Comparison of ENCODE assay signal across 23 cellular contexts in the genomic region with DNA sequence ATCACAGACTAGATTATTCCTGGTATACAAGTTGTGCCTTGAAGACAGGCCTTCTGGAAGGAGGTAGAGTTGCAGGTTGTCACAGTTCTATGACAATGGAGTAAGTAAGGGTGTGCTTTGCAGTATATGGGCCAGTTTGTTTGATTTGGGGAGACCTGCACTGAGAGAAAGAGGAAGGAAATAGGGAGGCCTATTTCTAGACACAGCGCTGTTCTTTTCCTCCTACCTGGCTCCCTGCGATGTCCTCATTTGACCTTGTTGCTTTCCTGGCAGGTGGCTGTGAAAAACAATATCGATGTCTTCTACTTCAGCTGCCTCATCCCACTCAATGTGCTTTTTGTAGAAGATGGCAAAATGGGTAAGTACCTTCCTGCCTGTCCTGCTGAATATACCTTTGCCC. TPM values are rescaled to one million over a fixed set of nuclear protein-coding genes. Genes with fewer than 3 reads are reported as not detected.
DNase-seq lines count a peak whose midpoint lies in the region; ATAC-seq and TF ChIP-seq lines count a peak whose summit lies in the region.
"Had no signal": no experiment of that assay in that cellular context is flagged by ENCODE, and none has a peak within 500 bp of the region (broad histone marks: within the 10 kb centered on the region; RNA-seq: fewer than 3 reads in every experiment).

No MANE protein-coding gene starts in this region.

- TF ChIP-seq POLR2A in gastrocnemius medialis (IDR thresholded peaks at IDR 0.05): no peak

- no peaks in the 10 kb centered on the region for H3K27me3 ChIP-seq in gastrocnemius medialis
- H3K27me3 ChIP-seq in effector memory CD4-positive, alpha-beta T cell (replicated peaks; ENCODE audit: control insufficient read depth, insufficient read depth, low read length, poor library complexity, severe bottlenecking): no peaks in the 10 kb centered on the region
- H3K27me3 ChIP-seq: right lobe of liver, vagina had no signal

- TF ChIP-seq CTCF in activated CD8-positive, alpha-beta T cell treated with anti-CD3 and anti-CD28 coated beads for 36 hours (IDR thresholded peaks at IDR 0.05): no peak
- TF ChIP-seq CTCF in brain (conservative IDR thresholded peaks at IDR 0.05) (no peak), gastrocnemius medialis (IDR thresholded peaks at IDR 0.05 in 4 of 5, conservative IDR thresholded peaks at IDR 0.05 in 1 of 5) (no peak)

- H3K4me3 ChIP-seq in gastrocnemius medialis: no peak overlapping the region
- H3K4me3 ChIP-seq in effector memory CD4-positive, alpha-beta T cell (ENCODE audit: insufficient read depth, low read depth, low read length, poor library complexity, severe bottlenecking): no peak overlapping the region
- H3K4me3 ChIP-seq: right lobe of liver, vagina had no signal

- POLR2A ChIA-PET in activated CD8-positive, alpha-beta T cell treated with anti-CD3 and anti-CD28 coated beads for 36 hours (lab: Charles Lee): no interaction called here
- POLR2A ChIA-PET in activated CD8-positive, alpha-beta T cell treated with anti-CD3 and anti-CD28 coated beads, Interleukin-2, amount 10 ng/mL, durations not matched to agents 7 days and 5 days (lab: Charles Lee): no interaction called here

- H3K4me1 ChIP-seq in gastrocnemius medialis: peaks cover 43 to 44% of the 10 kb centered on the region in 2 donors
- peaks cover 7% of the 10 kb centered on the region for H3K4me1 ChIP-seq in effector memory CD4-positive, alpha-beta T cell (ENCODE audit: control insufficient read depth, insufficient read depth, low read length, poor library complexity, severe bottlenecking)

- H3K27ac Mint-ChIP-seq in activated CD8-positive, alpha-beta T cell treated with anti-CD3 and anti-CD28 coated beads for 36 hours: peak overlapping the region; percentile 4
- no peak overlapping the region for H3K27ac Mint-ChIP-seq in activated CD8-positive, alpha-beta T cell treated with anti-CD3 and anti-CD28 coated beads, Interleukin-2, amount 10 ng/mL, durations not matched to agents 7 days and 5 days
- peak overlapping the region in 4 of 5 experiments; percentile 44 to 91 (median 64) for H3K27ac Mint-ChIP-seq in brain
- H3K27ac Mint-ChIP-seq: activated CD4-positive, alpha-beta T cell treated with anti-CD3 and anti-CD28 coated beads, Interleukin-2, amount 10 ng/mL, durations not matched to agents 24 days and 14 days; activated naive CD8-positive, alpha-beta T cell treated with anti-CD3 and anti-CD28 coated beads, Interleukin-2, amount 50 U/mL, for 24 hours had no signal

- H3K36me3 ChIP-seq in gastrocnemius medialis: peaks cover 0 to 12% of the 10 kb centered on the region in 2 donors
- H3K36me3 ChIP-seq in effector memory CD4-positive, alpha-beta T cell (ENCODE audit: control insufficient read depth, insufficient read depth, low read length): peaks cover 25% of the 10 kb centered on the region
- H3K36me3 ChIP-seq: right lobe of liver had no signal

- H3K9me3 Mint-ChIP-seq in activated CD8-positive, alpha-beta T cell treated with anti-CD3 and anti-CD28 coated beads for 36 hours: no peaks in the 10 kb centered on the region
- H3K9me3 Mint-ChIP-seq in activated CD8-positive, alpha-beta T cell treated with anti-CD3 and anti-CD28 coated beads, Interleukin-2, amount 10 ng/mL, durations not matched to agents 7 days and 5 days (ENCODE audit: insufficient read depth): no peaks in the 10 kb centered on the region
- no peaks in the 10 kb centered on the region for H3K9me3 Mint-ChIP-seq in brain
- H3K9me3 Mint-ChIP-seq: activated CD4-positive, alpha-beta T cell treated with anti-CD3 and anti-CD28 coated beads, Interleukin-2, amount 10 ng/mL, durations not matched to agents 24 days and 14 days; activated naive CD8-positive, alpha-beta T cell treated with anti-CD3 and anti-CD28 coated beads, Interleukin-2, amount 50 U/mL, for 24 hours had no signal

- H3K27me3 Mint-ChIP-seq in activated CD8-positive, alpha-beta T cell treated with anti-CD3 and anti-CD28 coated beads for 36 hours: no peaks in the 10 kb centered on the region
- no peaks in the 10 kb centered on the region for H3K27me3 Mint-ChIP-seq in activated CD8-positive, alpha-beta T cell treated with anti-CD3 and anti-CD28 coated beads, Interleukin-2, amount 10 ng/mL, durations not matched to agents 7 days and 5 days (ENCODE audit: low read depth)
- H3K27me3 Mint-ChIP-seq in brain: no peaks in the 10 kb centered on the region
- H3K27me3 Mint-ChIP-seq: activated CD4-positive, alpha-beta T cell treated with anti-CD3 and anti-CD28 coated beads, Interleukin-2, amount 10 ng/mL, durations not matched to agents 24 days and 14 days; activated naive CD8-positive, alpha-beta T cell treated with anti-CD3 and anti-CD28 coated beads, Interleukin-2, amount 50 U/mL, for 24 hours had no signal

- H3K36me3 Mint-ChIP-seq in activated CD8-positive, alpha-beta T cell treated with anti-CD3 and anti-CD28 coated beads for 36 hours (ENCODE audit: low read depth): peaks cover 22% of the 10 kb centered on the region
- peaks cover 18% of the 10 kb centered on the region for H3K36me3 Mint-ChIP-seq in activated CD8-positive, alpha-beta T cell treated with anti-CD3 and anti-CD28 coated beads, Interleukin-2, amount 10 ng/mL, durations not matched to agents 7 days and 5 days (ENCODE audit: low read depth)
- peaks cover 48% of the 10 kb centered on the region for H3K36me3 Mint-ChIP-seq in brain

- CTCF ChIA-PET in activated CD8-positive, alpha-beta T cell treated with anti-CD3 and anti-CD28 coated beads for 36 hours (lab: Charles Lee): interaction anchor here (1.2 to 5.5 kb wide), 3 partner anchors 39 to 96 kb away, joined by 3 to 26 read pairs (median 4); no protein-coding TSS in a partner anchor
- CTCF ChIA-PET in activated CD8-positive, alpha-beta T cell treated with anti-CD3 and anti-CD28 coated beads, Interleukin-2, amount 10 ng/mL, durations not matched to agents 7 days and 5 days (lab: Charles Lee): interaction anchor here (1.2 to 1.6 kb wide), 3 partner anchors 39 to 95 kb away, joined by 3 to 6 read pairs (median 5); no protein-coding TSS in a partner anchor

- no peak overlapping the region for H3K4me3 Mint-ChIP-seq in activated CD8-positive, alpha-beta T cell treated with anti-CD3 and anti-CD28 coated beads for 36 hours
- H3K4me3 Mint-ChIP-seq in activated CD8-positive, alpha-beta T cell treated with anti-CD3 and anti-CD28 coated beads, Interleukin-2, amount 10 ng/mL, durations not matched to agents 7 days and 5 days: no peak overlapping the region
- no peak overlapping the region for H3K4me3 Mint-ChIP-seq in brain
- H3K4me3 Mint-ChIP-seq: activated CD4-positive, alpha-beta T cell treated with anti-CD3 and anti-CD28 coated beads, Interleukin-2, amount 10 ng/mL, durations not matched to agents 24 days and 14 days; activated naive CD8-positive, alpha-beta T cell treated with anti-CD3 and anti-CD28 coated beads, Interleukin-2, amount 50 U/mL, for 24 hours had no signal

- peaks cover 26% of the 10 kb centered on the region for H3K4me1 Mint-ChIP-seq in activated CD8-positive, alpha-beta T cell treated with anti-CD3 and anti-CD28 coated beads for 36 hours (ENCODE audit: low read depth)
- H3K4me1 Mint-ChIP-seq in activated CD8-positive, alpha-beta T cell treated with anti-CD3 and anti-CD28 coated beads, Interleukin-2, amount 10 ng/mL, durations not matched to agents 7 days and 5 days (ENCODE audit: low read depth): peaks cover 9% of the 10 kb centered on the region
- peaks cover 36% of the 10 kb centered on the region for H3K4me1 Mint-ChIP-seq in brain

- in situ Hi-C loops in gastrocnemius medialis (cut with MboI; ENCODE audit: low sequenced_read_pairs in 4 of 4): no loop called here

- no peak for DNase-seq in activated CD8-positive, alpha-beta T cell treated with anti-CD3 and anti-CD28 coated beads for 36 hours
- no peak for DNase-seq in activated CD8-positive, alpha-beta T cell treated with anti-CD3 and anti-CD28 coated beads, Interleukin-2, amount 10 ng/mL, durations not matched to agents 7 days and 5 days
- peak; percentile 12 for DNase-seq in NAMALWA (ENCODE audit: low spot score)
- DNase-seq in gastrocnemius medialis: peak in 1 of 2 donors; percentile 44
- no peak for DNase-seq in T1000 (lab: John Stamatoyannopoulos, UW)
- DNase-seq in central memory CD4-positive, alpha-beta T cell: no peak
- DNase-seq in effector memory CD4-positive, alpha-beta T cell: no peak
- DNase-seq: activated CD4-positive, alpha-beta T cell treated with anti-CD3 and anti-CD28 coated beads, Interleukin-2, amount 10 ng/mL, durations not matched to agents 24 days and 14 days; activated naive CD8-positive, alpha-beta T cell treated with anti-CD3 and anti-CD28 coated beads, Interleukin-2, amount 50 U/mL, for 24 hours; COR-L47; effector CD8-positive, alpha-beta T cell; hippocampal formation; midbrain; NCI-H1930; NCI-H526; right lobe of liver; SK-N-SH had no signal

- H3K9me3 ChIP-seq in gastrocnemius medialis: no peaks in the 10 kb centered on the region
- no peaks in the 10 kb centered on the region for H3K9me3 ChIP-seq in effector memory CD4-positive, alpha-beta T cell (ENCODE audit: control insufficient read depth, low read length)
- H3K9me3 ChIP-seq: right lobe of liver, SK-N-SH, vagina had no signal

- peak overlapping the region; percentile 9 to 86 (median 62) for H3K27ac ChIP-seq in gastrocnemius medialis
- H3K27ac ChIP-seq in effector memory CD4-positive, alpha-beta T cell (ENCODE audit: insufficient read depth, low read length, poor library complexity, severe bottlenecking): no peak overlapping the region
- H3K27ac ChIP-seq: right lobe of liver, vagina had no signal

- no peak for ATAC-seq in activated CD8-positive, alpha-beta T cell treated with anti-CD3 and anti-CD28 coated beads for 36 hours
- no peak for ATAC-seq in activated CD8-positive, alpha-beta T cell treated with anti-CD3 and anti-CD28 coated beads, Interleukin-2, amount 10 ng/mL, durations not matched to agents 7 days and 5 days
- ATAC-seq in gastrocnemius medialis: peak; percentile 51 to 54
- ATAC-seq: activated naive CD8-positive, alpha-beta T cell treated with anti-CD3 and anti-CD28 coated beads, Interleukin-2, amount 50 U/mL, for 24 hours; Panc1; right lobe of liver had no signal

- intact Hi-C loops in activated CD8-positive, alpha-beta T cell treated with anti-CD3 and anti-CD28 coated beads for 36 hours (cut with micrococcal nuclease): no loop called here
- intact Hi-C loops in gastrocnemius medialis (cut with DNase I; ENCODE audit: low total_unique reads): no loop called here

RNA-seq across cellular contexts. Expression of a gene that starts 22.5 kb away (rescaled TPM):
- 1 to 10 TPM; 1.9 to 2.3 TPM for total RNA-seq in activated CD8-positive, alpha-beta T cell treated with anti-CD3 and anti-CD28 coated beads for 36 hours
- total RNA-seq in activated CD8-positive, alpha-beta T cell treated with anti-CD3 and anti-CD28 coated beads, Interleukin-2, amount 10 ng/mL, durations not matched to agents 7 days and 5 days: under 1 TPM in 1 of 2 experiments, not detected in 1; 0.10 TPM
- polyA plus RNA-seq in brain (ENCODE audit: insufficient read depth, low read depth, low replicate concordance): 12.6 TPM
- 10 to 100 TPM in 2 of 4 donors, 1 to 10 TPM in 2; 4.7 to 13.8 (median 10.0) TPM for total RNA-seq in gastrocnemius medialis

RNA-seq across cellular contexts. Expression of a gene that starts 44.1 kb away (rescaled TPM):
- total RNA-seq in activated CD8-positive, alpha-beta T cell treated with anti-CD3 and anti-CD28 coated beads for 36 hours: under 1 TPM; 0.27 to 0.34 TPM
- total RNA-seq in activated CD8-positive, alpha-beta T cell treated with anti-CD3 and anti-CD28 coated beads, Interleukin-2, amount 10 ng/mL, durations not matched to agents 7 days and 5 days: not detected
- polyA plus RNA-seq in brain (ENCODE audit: insufficient read depth, low read depth, low replicate concordance): not detected
- total RNA-seq in gastrocnemius medialis: under 1 TPM in 2 of 4 donors, not detected in 2; 0.15 to 0.75 TPM
- total RNA-seq: activated CD4-positive, alpha-beta T cell treated with anti-CD3 and anti-CD28 coated beads, Interleukin-2, amount 10 ng/mL, durations not matched to agents 24 days and 14 days; kidney epithelial cell; right lobe of liver; vagina had no signal
- polyA plus RNA-seq: AG04450, SK-N-SH had no signal

RNA-seq across cellular contexts. Expression of a gene that starts 51.7 kb away (rescaled TPM):
- not detected for total RNA-seq in activated CD8-positive, alpha-beta T cell treated with anti-CD3 and anti-CD28 coated beads for 36 hours
- not detected for total RNA-seq in activated CD8-positive, alpha-beta T cell treated with anti-CD3 and anti-CD28 coated beads, Interleukin-2, amount 10 ng/mL, durations not matched to agents 7 days and 5 days
- polyA plus RNA-seq in brain (ENCODE audit: insufficient read depth, low read depth, low replicate concordance): 0.68 TPM
- not detected for total RNA-seq in gastrocnemius medialis
- total RNA-seq: activated CD4-positive, alpha-beta T cell treated with anti-CD3 and anti-CD28 coated beads, Interleukin-2, amount 10 ng/mL, durations not matched to agents 24 days and 14 days; H4; kidney epithelial cell; right lobe of liver; vagina had no signal
- polyA plus RNA-seq: AG04450 had no signal

Comparison
In these comparisons a context has a peak if more than half of its experiments do, and no peak if none do; other contexts are left out.
1. ATAC-seq: peak in gastrocnemius medialis (2 of 2); none in activated CD8-positive, alpha-beta T cell treated with anti-CD3 and anti-CD28 coated beads for 36 hours (single experiment) and activated CD8-positive, alpha-beta T cell treated with anti-CD3 and anti-CD28 coated beads, Interleukin-2, amount 10 ng/mL, durations not matched to agents 7 days and 5 days (single experiment).